Comparison of ENCODE assay signal across 8 cellular contexts in genomic region chr1:151197863-151198253, GRCh38. TPM values are rescaled to one million over a fixed set of nuclear protein-coding genes. Genes with fewer than 3 reads are reported as not detected.
A peak's percentile ranks its signal among the peaks of the same experiment; 100 is the strongest.
DNase-seq lines count a peak whose midpoint lies in the region; ATAC-seq and TF ChIP-seq lines count a peak whose summit lies in the region.

No MANE protein-coding gene starts in this region.

- H3K27ac Mint-ChIP-seq in activated CD8-positive, alpha-beta memory T cell treated with anti-CD3 and anti-CD28 coated beads, Interleukin-2, amount 10 ng/mL, durations not matched to agents 7 days and 5 days, result peak overlapping the region; percentile 97
- peak overlapping the region; percentile 99 for H3K27ac Mint-ChIP-seq in stimulated activated naive B cell treated with anti-CD40 and anti-IgM and Interleukin-4, amounts not matched to agents 10 μg/mL and 1 μg/mL and 100 μg/mL, for 72 hours

- H3K4me1 Mint-ChIP-seq in activated CD8-positive, alpha-beta memory T cell treated with anti-CD3 and anti-CD28 coated beads, Interleukin-2, amount 10 ng/mL, durations not matched to agents 7 days and 5 days, result peaks cover 40% of the 10 kb centered on the region
- H3K4me1 Mint-ChIP-seq in stimulated activated naive B cell treated with anti-CD40 and anti-IgM and Interleukin-4, amounts not matched to agents 10 μg/mL and 1 μg/mL and 100 μg/mL, for 72 hours, result peaks cover 18 to 40% of the 10 kb centered on the region in 2 donors

- peaks cover 40% of the 10 kb centered on the region for H3K79me2 ChIP-seq in hepatocyte

- H3K9me2 ChIP-seq in hepatocyte (replicated peaks; ENCODE audit: insufficient read depth), result no peaks in the 10 kb centered on the region

- H3K27me3 Mint-ChIP-seq in activated CD8-positive, alpha-beta memory T cell treated with anti-CD3 and anti-CD28 coated beads, Interleukin-2, amount 10 ng/mL, durations not matched to agents 7 days and 5 days, result peaks cover 4% of the 10 kb centered on the region
- H3K27me3 Mint-ChIP-seq in stimulated activated naive B cell treated with anti-CD40 and anti-IgM and Interleukin-4, amounts not matched to agents 10 μg/mL and 1 μg/mL and 100 μg/mL, for 72 hours, result no peaks in the 10 kb centered on the region

- H3K4me3 ChIP-seq in WERI-Rb-1 (ENCODE audit: low read depth, low read length), result peak overlapping the region; percentile 54
- peak overlapping the region; percentile 27 for H3K4me3 ChIP-seq in hepatocyte

- H3K9me3 Mint-ChIP-seq in activated CD8-positive, alpha-beta memory T cell treated with anti-CD3 and anti-CD28 coated beads, Interleukin-2, amount 10 ng/mL, durations not matched to agents 7 days and 5 days (ENCODE audit: low read depth), result no peaks in the 10 kb centered on the region
- no peaks in the 10 kb centered on the region for H3K9me3 Mint-ChIP-seq in stimulated activated naive B cell treated with anti-CD40 and anti-IgM and Interleukin-4, amounts not matched to agents 10 μg/mL and 1 μg/mL and 100 μg/mL, for 72 hours

- no peak for TF ChIP-seq CTCF in WERI-Rb-1 (IDR thresholded peaks at IDR 0.05; ENCODE audit: low read depth, low read length)
- TF ChIP-seq CTCF in hepatocyte (IDR thresholded peaks at IDR 0.05; ENCODE audit: poor library complexity), result no peak

- H3K4me2 ChIP-seq in hepatocyte, result peak overlapping the region; percentile 73

- no peak for ATAC-seq in activated CD8-positive, alpha-beta memory T cell treated with anti-CD3 and anti-CD28 coated beads, Interleukin-2, amount 10 ng/mL, durations not matched to agents 7 days and 5 days
- no peak for ATAC-seq in stimulated activated naive B cell treated with anti-CD40 and anti-IgM and Interleukin-4, amounts not matched to agents 10 μg/mL and 1 μg/mL and 100 μg/mL, for 72 hours (replicated peaks)
- ATAC-seq in HG02870 (IDR thresholded peaks at IDR 0.05; ENCODE audit: unreplicated experiment), result no peak

- peaks cover 13% of the 10 kb centered on the region for H3K4me1 ChIP-seq in hepatocyte (ENCODE audit: insufficient read depth)

- H3K36me3 Mint-ChIP-seq in activated CD8-positive, alpha-beta memory T cell treated with anti-CD3 and anti-CD28 coated beads, Interleukin-2, amount 10 ng/mL, durations not matched to agents 7 days and 5 days, result peaks cover 22% of the 10 kb centered on the region
- H3K36me3 Mint-ChIP-seq in stimulated activated naive B cell treated with anti-CD40 and anti-IgM and Interleukin-4, amounts not matched to agents 10 μg/mL and 1 μg/mL and 100 μg/mL, for 72 hours, result peaks cover 21 to 28% of the 10 kb centered on the region in 2 donors

- H2AFZ ChIP-seq in hepatocyte, result peak overlapping the region; percentile 51

- DNase-seq in activated CD8-positive, alpha-beta memory T cell treated with anti-CD3 and anti-CD28 coated beads, Interleukin-2, amount 10 ng/mL, durations not matched to agents 7 days and 5 days, result no peak
- DNase-seq in activated CD8-positive, alpha-beta memory T cell treated with anti-CD3 and anti-CD28 coated beads, Interleukin-2, amount 50 U/mL, for 4 hours, result no peak
- no peak for DNase-seq in WERI-Rb-1
- DNase-seq in hepatocyte (ENCODE audit: low spot score), result peak; percentile 58
- no peak for DNase-seq in stimulated activated naive B cell treated with anti-CD40 and anti-IgM and Interleukin-4, amounts not matched to agents 10 μg/mL and 1 μg/mL and 100 μg/mL, for 72 hours
- no peak for DNase-seq in NOMO-1 treated with dmso at 0.1 percent for 144 hours (lab: John Stamatoyannopoulos, UW; ENCODE audit: unreplicated experiment)
- no peak for DNase-seq in 8988T

- no peaks in the 10 kb centered on the region for H3K9me3 ChIP-seq in WERI-Rb-1 (ENCODE audit: severe bottlenecking)
- no peaks in the 10 kb centered on the region for H3K9me3 ChIP-seq in hepatocyte (ENCODE audit: low read depth)

- H3K36me3 ChIP-seq in WERI-Rb-1 (peaks cover 34% of the 10 kb centered on the region), hepatocyte (replicated peaks; ENCODE audit: insufficient read depth, low read depth) (no peaks in the 10 kb centered on the region)

- 8% methylated on average over 10 of the region's 10 CpGs for WGBS in hepatocyte (ENCODE audit: low lambda C conversion rate, missing lambda C conversion rate)

- H3K27ac ChIP-seq in WERI-Rb-1, result peak overlapping the region; percentile 91
- H3K27ac ChIP-seq in hepatocyte, result peak overlapping the region; percentile 97

- H3K4me3 Mint-ChIP-seq in activated CD8-positive, alpha-beta memory T cell treated with anti-CD3 and anti-CD28 coated beads, Interleukin-2, amount 10 ng/mL, durations not matched to agents 7 days and 5 days, result peak overlapping the region; percentile 91
- H3K4me3 Mint-ChIP-seq in stimulated activated naive B cell treated with anti-CD40 and anti-IgM and Interleukin-4, amounts not matched to agents 10 μg/mL and 1 μg/mL and 100 μg/mL, for 72 hours, result peak overlapping the region; percentile 96 to 97

- peaks cover 31% of the 10 kb centered on the region for H4K20me1 ChIP-seq in hepatocyte (ENCODE audit: insufficient read depth, poor library complexity, severe bottlenecking)

- H3K27me3 ChIP-seq in WERI-Rb-1 (ENCODE audit: insufficient read depth, low read depth, severe bottlenecking), result no peaks in the 10 kb centered on the region
- no peaks in the 10 kb centered on the region for H3K27me3 ChIP-seq in hepatocyte

- CTCF ChIA-PET in activated CD8-positive, alpha-beta memory T cell treated with anti-CD3 and anti-CD28 coated beads, Interleukin-2, amount 10 ng/mL, durations not matched to agents 7 days and 5 days (lab: Charles Lee), result interaction anchor here (1.4 to 1.8 kb wide), 3 partner anchors 8 to 140 kb away, joined by 3 to 6 read pairs (median 4); partner anchors contain the start of gene VPS72

RNA-seq across cellular contexts. Expression of gene PIP5K1A, which starts 0.5 kb away (rescaled TPM):
- 10 to 100 TPM; 55.2 to 70.3 TPM for total RNA-seq in activated CD8-positive, alpha-beta memory T cell treated with anti-CD3 and anti-CD28 coated beads, Interleukin-2, amount 10 ng/mL, durations not matched to agents 7 days and 5 days
- 36.0 and 45.7 TPM in 2 replicates for total RNA-seq in hepatocyte
- polyA plus RNA-seq in hepatocyte, result 17.3 and 27.0 TPM in 2 replicates

RNA-seq across cellular contexts. Expression of gene VPS72, which starts 7.9 kb away (rescaled TPM):
- total RNA-seq in activated CD8-positive, alpha-beta memory T cell treated with anti-CD3 and anti-CD28 coated beads, Interleukin-2, amount 10 ng/mL, durations not matched to agents 7 days and 5 days, result 10 to 100 TPM; 78.3 to 86.2 TPM
- 46.0 and 48.1 TPM in 2 replicates for total RNA-seq in hepatocyte
- 52.2 and 53.1 TPM in 2 replicates for polyA plus RNA-seq in hepatocyte

RNA-seq across cellular contexts. Expression of gene TMOD4, which starts 22.1 kb away (rescaled TPM):
- 1 to 10 TPM; 2.9 to 3.6 TPM for total RNA-seq in activated CD8-positive, alpha-beta memory T cell treated with anti-CD3 and anti-CD28 coated beads, Interleukin-2, amount 10 ng/mL, durations not matched to agents 7 days and 5 days
- total RNA-seq in hepatocyte, result not detected in 2 replicates
- polyA plus RNA-seq in hepatocyte, result 0.44 TPM in 1 of 2 replicates, not detected in the other

RNA-seq across cellular contexts. Expression of gene SCNM1, which starts 31.9 kb away (rescaled TPM):
- 10 to 100 TPM; 60.6 to 69.6 TPM for total RNA-seq in activated CD8-positive, alpha-beta memory T cell treated with anti-CD3 and anti-CD28 coated beads, Interleukin-2, amount 10 ng/mL, durations not matched to agents 7 days and 5 days
- total RNA-seq in hepatocyte, result 21.5 and 26.4 TPM in 2 replicates
- 55.4 and 57.5 TPM in 2 replicates for polyA plus RNA-seq in hepatocyte

RNA-seq across cellular contexts. Expression of gene LYSMD1, which starts 32.2 kb away (rescaled TPM):
- 1 to 10 TPM; 4.4 to 4.9 TPM for total RNA-seq in activated CD8-positive, alpha-beta memory T cell treated with anti-CD3 and anti-CD28 coated beads, Interleukin-2, amount 10 ng/mL, durations not matched to agents 7 days and 5 days
- 13.0 and 16.2 TPM in 2 replicates for total RNA-seq in hepatocyte
- polyA plus RNA-seq in hepatocyte, result 1.0 and 2.5 TPM in 2 replicates
